18 cellular contexts compared by ENCODE assay signal in the genomic region with DNA sequence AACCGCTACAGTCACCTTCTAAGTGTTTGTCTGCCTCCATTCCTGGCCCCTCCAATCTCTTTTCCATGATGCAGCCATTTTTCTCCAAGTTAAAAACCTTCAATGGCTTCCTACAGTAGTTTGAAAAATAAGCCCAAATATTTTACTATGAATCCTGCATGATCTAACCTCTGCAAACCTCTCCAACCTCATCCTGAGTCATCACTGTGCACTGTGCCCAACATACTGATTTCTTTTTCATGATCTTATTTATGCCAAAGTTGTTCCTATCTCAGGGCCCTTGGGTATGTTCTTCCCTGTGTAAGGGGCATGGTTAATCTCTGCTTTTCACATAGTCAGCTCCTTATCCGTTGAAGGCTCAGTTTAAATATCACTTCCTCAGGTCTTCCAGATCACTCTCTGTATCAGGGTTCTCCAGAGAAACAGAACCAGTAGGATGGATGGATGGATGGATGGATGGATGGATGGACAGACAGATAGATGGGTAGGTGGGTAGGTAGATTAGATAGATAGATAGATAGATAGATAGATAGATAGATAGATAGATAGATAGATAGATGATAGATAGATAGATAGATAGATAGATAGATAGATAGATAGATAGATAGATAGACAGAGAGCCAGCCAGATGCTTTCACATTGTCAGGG. TPM values are rescaled to one million over a fixed set of nuclear protein-coding genes. Genes with fewer than 3 reads are reported as not detected.
A peak's percentile ranks its signal among the peaks of the same experiment; 100 is the strongest.
DNase-seq lines count a peak whose midpoint lies in the region; ATAC-seq, FAIRE-seq and TF ChIP-seq lines count a peak whose summit lies in the region.
"Had no signal": no experiment of that assay in that cellular context is flagged by ENCODE, and none has a peak within 500 bp of the region (broad histone marks: within the 10 kb centered on the region; RNA-seq: fewer than 3 reads in every experiment).

No MANE protein-coding gene starts in this region.

- H3K4me1 ChIP-seq in esophagus squamous epithelium, result peaks cover 0 to 59% (median 12%) of the 10 kb centered on the region in 3 donors

- H3K36me3 Mint-ChIP-seq in osteocyte (ENCODE audit: unreplicated experiment), result no peaks in the 10 kb centered on the region
- H3K36me3 Mint-ChIP-seq: CD8-positive, alpha-beta T cell; natural killer cell treated with Interleukin-12 subunit alpha and Interleukin-12 subunit beta and Interleukin-15 and Interleukin-18, amount 100 ng/mL, for 72 hours; type B pancreatic cell had no signal

- no peak for TF ChIP-seq POLR2A in esophagus squamous epithelium (IDR thresholded peaks at IDR 0.05)

- no peaks in the 10 kb centered on the region for H3K9me3 Mint-ChIP-seq in osteocyte (ENCODE audit: unreplicated experiment)
- H3K9me3 Mint-ChIP-seq: natural killer cell treated with Interleukin-12 subunit alpha and Interleukin-12 subunit beta and Interleukin-15 and Interleukin-18, amount 100 ng/mL, for 72 hours; type B pancreatic cell had no signal

- no peak for ATAC-seq in HG02981 (IDR thresholded peaks at IDR 0.05; ENCODE audit: unreplicated experiment)
- ATAC-seq: CD8-positive, alpha-beta T cell; natural killer cell treated with Interleukin-12 subunit alpha and Interleukin-12 subunit beta and Interleukin-15 and Interleukin-18, amount 100 ng/mL, for 72 hours had no signal

- peak; percentile 94 for FAIRE-seq in RCC 7860 (lab: Jason Lieb, UNC)

- no peaks in the 10 kb centered on the region for H3K9me3 ChIP-seq in esophagus squamous epithelium
- H3K9me3 ChIP-seq: colonic mucosa had no signal

- H3K27ac ChIP-seq in esophagus squamous epithelium, result no peak overlapping the region
- H3K27ac ChIP-seq: colonic mucosa had no signal

- peak overlapping the region; percentile 69 for H3K27ac Mint-ChIP-seq in osteocyte (ENCODE audit: unreplicated experiment)
- H3K27ac Mint-ChIP-seq: CD8-positive, alpha-beta T cell; natural killer cell treated with Interleukin-12 subunit alpha and Interleukin-12 subunit beta and Interleukin-15 and Interleukin-18, amount 100 ng/mL, for 72 hours; type B pancreatic cell had no signal

- H3K27me3 ChIP-seq in esophagus squamous epithelium, result no peaks in the 10 kb centered on the region
- H3K27me3 ChIP-seq: colonic mucosa had no signal

- intact Hi-C loops in esophagus squamous epithelium (cut with DNase I), result no loop called here

- WGBS in esophagus squamous epithelium, 2 donors, result 56 to 61% methylated on average over 2 of the region's 2 CpGs

- no peak overlapping the region for H3K4me3 Mint-ChIP-seq in osteocyte (ENCODE audit: unreplicated experiment)
- H3K4me3 Mint-ChIP-seq: CD8-positive, alpha-beta T cell; natural killer cell treated with Interleukin-12 subunit alpha and Interleukin-12 subunit beta and Interleukin-15 and Interleukin-18, amount 100 ng/mL, for 72 hours; type B pancreatic cell had no signal

- peak; percentile 88 for DNase-seq in ELR (ENCODE audit: low read depth)
- peak; percentile 70 for DNase-seq in RCC 7860 (ENCODE audit: low spot score)
- DNase-seq in dermis blood vessel endothelial cell, result peak; percentile 36
- DNase-seq in osteocyte (ENCODE audit: extremely low spot score, unreplicated experiment), result no peak
- no peak for DNase-seq in T-helper 1 cell
- no peak for DNase-seq in esophagus squamous epithelium (lab: John Stamatoyannopoulos, UW)
- DNase-seq in D341Med (ENCODE audit: low spot score), result no peak
- DNase-seq: activated CD4-positive, CD25-positive, alpha-beta regulatory T cell treated with anti-CD3 and anti-CD28 coated beads, Interleukin-2, amount 50 U/mL, for 72 hours; CD8-positive, alpha-beta T cell; colonic mucosa; NCI-H1092 treated with DMSO at 0.1 percent for 48 hours; stimulated activated CD4-positive, alpha-beta T cell treated with anti-CD3 and anti-CD28 coated beads, Interleukin-2, amount 100 ng/mL, for 24 hours; stimulated activated CD8-positive, alpha-beta memory T cell treated with anti-CD3 and anti-CD28 coated beads, Interleukin-4, amount 100 ng/mL, for 48 hours had no signal

- H3K27me3 Mint-ChIP-seq in osteocyte (ENCODE audit: unreplicated experiment), result no peaks in the 10 kb centered on the region
- H3K27me3 Mint-ChIP-seq: type B pancreatic cell had no signal

- no peak overlapping the region for H3K4me3 ChIP-seq in esophagus squamous epithelium
- H3K4me3 ChIP-seq: colonic mucosa, lung had no signal

- peaks cover 69% of the 10 kb centered on the region for H3K4me1 Mint-ChIP-seq in osteocyte (ENCODE audit: unreplicated experiment)

- no peaks in the 10 kb centered on the region for H3K36me3 ChIP-seq in esophagus squamous epithelium
- H3K36me3 ChIP-seq: colonic mucosa had no signal

- TF ChIP-seq CTCF in osteocyte (IDR thresholded peaks at IDR 0.05) (no peak), esophagus squamous epithelium (IDR thresholded peaks at IDR 0.05) (no peak)

RNA-seq across cellular contexts. Expression of a gene that starts 18.1 kb away (rescaled TPM):
- 73.3 and 127 TPM in 2 replicates for total RNA-seq in dermis blood vessel endothelial cell
- 140 and 142 TPM in 2 replicates for total RNA-seq in osteocyte
- 10 to 100 TPM; 14.4 to 28.8 (median 15.7) TPM for total RNA-seq in esophagus squamous epithelium
- total RNA-seq: CD8-positive, alpha-beta T cell; OCI-LY7 had no signal

RNA-seq across cellular contexts. Expression of a gene that starts 33.5 kb away (rescaled TPM):
- total RNA-seq in dermis blood vessel endothelial cell (22.3 and 123 TPM in 2 replicates), osteocyte (21.5 and 26.5 TPM in 2 replicates), esophagus squamous epithelium (10 to 100 TPM; 13.8 to 26.3 (median 18.8) TPM)

Comparison
In these comparisons a context has a peak if more than half of its experiments do, and no peak if none do; other contexts are left out.
1. DNase-seq: peak in ELR (single experiment), RCC 7860 (single experiment) and dermis blood vessel endothelial cell (single experiment); none in osteocyte (single experiment), T-helper 1 cell (0 of 5), esophagus squamous epithelium (single experiment) and D341Med (single experiment).